ENCODE assay signal across 8 cellular contexts in the genomic region with DNA sequence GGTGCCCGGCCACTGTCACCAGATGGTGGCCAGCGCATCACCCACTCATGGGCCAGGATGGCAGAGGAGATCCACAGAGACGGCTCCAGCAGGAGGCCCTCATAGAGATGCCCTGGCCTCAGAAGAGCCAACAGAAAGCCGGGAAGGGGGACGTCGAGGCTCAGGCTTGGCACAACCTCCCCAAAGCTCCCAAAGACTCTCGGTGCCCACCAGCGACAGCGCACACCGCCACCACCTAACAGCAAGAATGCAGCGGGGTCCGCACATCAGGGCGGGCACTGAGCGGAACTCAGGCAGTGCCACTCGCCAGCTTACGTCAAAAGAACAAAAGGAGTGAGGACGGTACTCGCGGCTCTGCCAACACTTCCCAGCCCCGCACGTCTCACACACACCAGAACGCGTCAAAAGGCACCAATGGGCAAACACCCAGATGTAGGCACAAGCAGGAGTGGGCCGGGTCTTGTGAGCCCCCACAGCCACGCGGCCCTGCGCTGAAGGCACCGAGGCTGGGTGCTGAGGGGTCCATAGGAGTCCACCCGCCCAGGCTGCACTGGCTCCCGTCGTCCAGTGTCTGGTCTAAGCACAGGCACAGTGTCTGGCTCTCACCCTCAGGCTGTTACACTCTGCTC. TPM values are rescaled to one million over a fixed set of nuclear protein-coding genes. Genes with fewer than 3 reads are reported as not detected.
A peak's percentile ranks its signal among the peaks of the same experiment; 100 is the strongest.
DNase-seq lines count a peak whose midpoint lies in the region; ATAC-seq and TF ChIP-seq lines count a peak whose summit lies in the region.
"Not testable (repeated sequence)": the region's sequence is repeated elsewhere in the genome, so short reads cannot be mapped to it uniquely, and the experiment has no call there.
"Had no signal": no experiment of that assay in that cellular context is flagged by ENCODE, and none has a peak within 500 bp of the region (broad histone marks: within the 10 kb centered on the region; RNA-seq: fewer than 3 reads in every experiment).

No MANE protein-coding gene starts in this region.

- not testable (repeated sequence) for H3K36me3 Mint-ChIP-seq in T-helper 17 cell (ENCODE audit: low read depth)

- H3K27ac ChIP-seq in GM23248 (peak overlapping the region; percentile 68), caudate nucleus (ENCODE audit: low read depth, low read length) (peak overlapping the region; percentile 82), lung (ENCODE audit: low read depth in 1 of 2, low read length in 1 of 2) (peak overlapping the region; percentile 62 to 77), osteoblast (ENCODE audit: low read depth, low read length) (peak overlapping the region; percentile 51)

- in situ Hi-C loops in GM23248 (cut with MboI) = not testable (repeated sequence)

- H3K4me1 ChIP-seq in GM23248 (ENCODE audit: insufficient read depth) = peaks cover 44% of the 10 kb centered on the region
- peaks cover 8 to 25% of the 10 kb centered on the region in 2 donors for H3K4me1 ChIP-seq in lung (ENCODE audit: control insufficient read depth in 2 of 2, insufficient read depth in 2 of 2, low read length in 2 of 2)
- peaks cover 36% of the 10 kb centered on the region for H3K4me1 ChIP-seq in osteoblast (ENCODE audit: insufficient read depth, low read length)

- not testable (repeated sequence) for TF ChIP-seq CTCF in lung (IDR thresholded peaks at IDR 0.05; ENCODE audit: control extremely low read depth, extremely low read depth); osteoblast (IDR thresholded peaks at IDR 0.05; ENCODE audit: extremely low read depth, low read depth, low read length)

- peak overlapping the region; percentile 52 for H3K4me3 ChIP-seq in GM23248
- not testable (repeated sequence) for H3K4me3 ChIP-seq in lung; osteoblast (ENCODE audit: insufficient read depth, low read length)

- not testable (repeated sequence) for H4K20me1 ChIP-seq in GM23248 (ENCODE audit: insufficient read depth)
- peaks cover 17% of the 10 kb centered on the region for H4K20me1 ChIP-seq in osteoblast (ENCODE audit: insufficient read depth, low read length)

- not testable (repeated sequence) for H2AFZ ChIP-seq in GM23248; osteoblast (ENCODE audit: low read length)

- peaks cover 10% of the 10 kb centered on the region for H3K4me1 Mint-ChIP-seq in T-helper 17 cell

- H3K9me2 ChIP-seq in GM23248 (ENCODE audit: insufficient read depth) = not testable (repeated sequence)

- not testable (repeated sequence) for H3K27me3 ChIP-seq in GM23248 (replicated peaks; ENCODE audit: insufficient read depth); lung (ENCODE audit: control insufficient read depth, insufficient read depth); osteoblast (ENCODE audit: insufficient read depth, low read length)

- DNase-seq in GM23248 (peak; percentile 31), caudate nucleus (lab: John Stamatoyannopoulos, UW) (peak in 14 of 61 donors; percentile 9 to 50 (median 32)), globus pallidus (ENCODE audit: low spot score) (peak; percentile 54)
- not testable (repeated sequence) for DNase-seq in T-helper 17 cell; lung (ENCODE audit: low spot score); osteoblast (ENCODE audit: insufficient read length, low spot score, missing footprints)
- DNase-seq in stimulated activated naive CD4-positive, alpha-beta T cell (lab: John Stamatoyannopoulos, UW) = peak in 5 of 6 experiments; percentile 15 to 35 (median 20)

- 14 to 19% methylated on average over 31 of the region's 31 CpGs for WGBS in GM23248 (ENCODE audit: low coverage in 1 of 2, low lambda C conversion rate in 2 of 2, missing lambda C conversion rate in 2 of 2), 2 experiments
- WGBS in lung, 2 donors = 75 to 84% methylated on average over 31 of the region's 31 CpGs

- not testable (repeated sequence) for H3K9me3 ChIP-seq in GM23248 (ENCODE audit: low read depth); T-helper 17 cell (ENCODE audit: control insufficient read depth, low read length, poor library complexity, severe bottlenecking); lung (ENCODE audit: control insufficient read depth in 2 of 2, insufficient read depth in 1 of 2, low read length in 1 of 2); osteoblast (ENCODE audit: low read depth, low read length)

- H3K27me3 Mint-ChIP-seq in T-helper 17 cell = not testable (repeated sequence)

- H3K79me2 ChIP-seq in GM23248 (ENCODE audit: insufficient read depth) (peaks cover 93% of the 10 kb centered on the region), osteoblast (ENCODE audit: insufficient read depth, low read length) (peaks cover 67% of the 10 kb centered on the region)

- H3K4me3 Mint-ChIP-seq in T-helper 17 cell = not testable (repeated sequence)

- peak overlapping the region; percentile 49 for H3K4me2 ChIP-seq in GM23248 (ENCODE audit: unreplicated experiment)
- peak overlapping the region; percentile 13 for H3K4me2 ChIP-seq in osteoblast (ENCODE audit: insufficient read depth, low read length)

- peak overlapping the region; percentile 37 for H3K27ac Mint-ChIP-seq in T-helper 17 cell

- H3F3A ChIP-seq in GM23248 (ENCODE audit: insufficient read depth) = peaks cover 12% of the 10 kb centered on the region; the same call in 1 of the 2 replicates

- H3K36me3 ChIP-seq in GM23248 (ENCODE audit: low read depth); lung (ENCODE audit: control insufficient read depth in 2 of 2, insufficient read depth in 2 of 2, low read length in 2 of 2); osteoblast (ENCODE audit: insufficient read depth, low read length): not testable (repeated sequence)

- not testable (repeated sequence) for ATAC-seq in T-helper 17 cell; lung (ENCODE audit: insufficient read depth, low FRiP score)

- H3K9ac ChIP-seq in GM23248 = peak overlapping the region; percentile 68

RNA-seq across cellular contexts. Expression of gene PKD1, which starts 8.7 kb away (rescaled TPM):
- 200 and 201 TPM in 2 replicates for total RNA-seq in GM23248 (2014; rRNA removed; shearing (Covaris generic))
- polyA plus RNA-seq in GM23248 (2016; fragmentation: Nextera tagmentation; extraction: Ambion mirVana) = 43.7 and 48.4 TPM in 2 replicates
- total RNA-seq in T-helper 17 cell = 10 to 100 TPM; 86.6 to 88.9 TPM
- total RNA-seq in lung = 100 to 1,000 TPM in 1 of 2 donors, 10 to 100 TPM in 1; 82.9 to 128 TPM
- polyA plus RNA-seq in lung = 10 to 100 TPM; 39.1 to 46.3 TPM
- total RNA-seq in osteoblast = 139 and 180 TPM in 2 replicates

RNA-seq across cellular contexts. Expression of gene RAB26, which starts 21.4 kb away (rescaled TPM):
- not detected in 2 replicates for total RNA-seq in GM23248 (2014; rRNA removed; shearing (Covaris generic))
- 0.30 and 0.71 TPM in 2 replicates for polyA plus RNA-seq in GM23248 (2016; fragmentation: Nextera tagmentation; extraction: Ambion mirVana)
- total RNA-seq in T-helper 17 cell = under 1 TPM; 0.21 to 0.57 TPM
- total RNA-seq in lung = under 1 TPM; 0.48 to 0.95 TPM
- 1 to 10 TPM in 1 of 2 donors, under 1 TPM in 1; 0.30 to 1.0 TPM for polyA plus RNA-seq in lung
- 0.36 and 0.59 TPM in 2 replicates for total RNA-seq in osteoblast
- polyA plus RNA-seq: CD14-positive monocyte had no signal

RNA-seq across cellular contexts. Expression of gene TRAF7, which starts 28.5 kb away (rescaled TPM):
- 72.7 and 74.2 TPM in 2 replicates for total RNA-seq in GM23248 (2014; rRNA removed; shearing (Covaris generic))
- 28.8 and 29.3 TPM in 2 replicates for polyA plus RNA-seq in GM23248 (2016; fragmentation: Nextera tagmentation; extraction: Ambion mirVana)
- 10 to 100 TPM; 32.4 to 35.0 TPM for total RNA-seq in T-helper 17 cell
- 10 to 100 TPM; 33.4 to 74.2 TPM for total RNA-seq in lung
- 10 to 100 TPM; 44.8 to 51.9 TPM for polyA plus RNA-seq in lung
- total RNA-seq in osteoblast = 49.5 and 56.1 TPM in 2 replicates
